ENCODE assay signal across 1 cellular context in genomic region chr12:85733441-85733840, GRCh38.
TF ChIP-seq lines count a peak whose summit lies in the region.

No MANE protein-coding gene starts in this region.

TF ChIP-seq in IMR-90, 13 proteins besides CTCF, POLR2A, EP300 and RAD21 (continued from another document):
- TF ChIP-seq ELK1 (IDR thresholded peaks at IDR 0.05; ENCODE audit: borderline replicate concordance, low read depth, low read length) = no peak
